ENCODE assay signal across 29 cellular contexts in the genomic region with DNA sequence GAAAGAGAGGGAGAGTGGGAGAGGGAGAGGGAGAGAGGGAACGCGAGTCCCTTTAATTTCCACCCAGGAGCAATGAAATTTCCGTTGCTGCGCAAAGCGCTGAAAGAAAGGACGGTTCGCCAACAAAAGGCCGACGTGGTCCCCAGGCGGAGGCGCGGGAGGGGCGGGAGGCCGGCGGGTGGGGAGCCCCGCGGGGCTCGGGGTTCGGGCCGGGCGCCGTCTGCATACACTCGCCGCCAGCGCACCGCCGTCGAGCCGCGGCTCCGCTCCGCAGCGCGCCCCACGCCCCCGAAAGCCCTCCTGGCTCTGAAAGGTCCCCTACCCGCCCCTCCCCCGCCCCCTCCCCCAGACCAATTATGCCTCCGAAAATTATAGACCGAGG. TPM values are rescaled to one million over a fixed set of nuclear protein-coding genes. Genes with fewer than 3 reads are reported as not detected.
DNase-seq lines count a peak whose midpoint lies in the region; ATAC-seq and TF ChIP-seq lines count a peak whose summit lies in the region.
"Had no signal": no experiment of that assay in that cellular context is flagged by ENCODE, and none has a peak within 500 bp of the region (broad histone marks: within the 10 kb centered on the region; RNA-seq: fewer than 3 reads in every experiment).

FGF3 (minus strand) TSS at position 308 of the 382 bp plus-strand sequence. CDS start 483 bp downstream, outside the sequence.

- peaks cover 9% of the 10 kb centered on the region for H3K23me2 ChIP-seq in H9 (ENCODE audit: insufficient read length, low read depth, low read length, poor library complexity, severe bottlenecking)

- ATAC-seq in PC-3 (no peak), GM18870 (IDR thresholded peaks at IDR 0.05; ENCODE audit: unreplicated experiment) (no peak)
- ATAC-seq: activated naive CD8-positive, alpha-beta T cell treated with anti-CD3 and anti-CD28 coated beads, Interleukin-2, amount 50 U/mL, for 24 hours; CD8-positive, alpha-beta T cell; naive thymus-derived CD8-positive, alpha-beta T cell; right lobe of liver had no signal

- H3K27ac ChIP-seq in H9 (ENCODE audit: insufficient read length, low read depth, low read length) (no peak within 1 kb of the TSS), PC-3 (ENCODE audit: low read length) (no peak within 1 kb of the TSS), trophoblast cell (ENCODE audit: low read depth, low read length) (no peak within 1 kb of the TSS)
- H3K27ac ChIP-seq: GM23248, right lobe of liver, tibial artery had no signal

- H3K4me3 ChIP-seq in PC-3 (ENCODE audit: low read length) = peak within 1 kb of the TSS; percentile 65
- peak within 1 kb of the TSS; percentile 43 for H3K4me3 ChIP-seq in iPS-15b (ENCODE audit: low read depth, low read length)
- H3K4me3 ChIP-seq in trophoblast cell (ENCODE audit: low read depth, low read length) = no peak within 1 kb of the TSS
- H3K4me3 ChIP-seq: GM23248, right lobe of liver had no signal

- no peaks in the 10 kb centered on the region for H3K79me2 ChIP-seq in H9 (ENCODE audit: insufficient read depth, low read length)
- H3K79me2 ChIP-seq in PC-3 (ENCODE audit: low read length) = no peaks in the 10 kb centered on the region
- H3K79me2 ChIP-seq in trophoblast cell (ENCODE audit: control insufficient read depth, insufficient read depth, low read length, poor library complexity) = no peaks in the 10 kb centered on the region

- H2AFZ ChIP-seq in H9 (ENCODE audit: low read length) = no peak within 1 kb of the TSS
- H2AFZ ChIP-seq in PC-3 (ENCODE audit: low read length) = peak within 1 kb of the TSS; percentile 79; the same call in 1 of the 2 replicates
- no peak within 1 kb of the TSS for H2AFZ ChIP-seq in trophoblast cell (ENCODE audit: insufficient read depth, low read length, poor library complexity)
- H2AFZ ChIP-seq: GM23248 had no signal

- no peak within 1 kb of the TSS for H2BK20ac ChIP-seq in H9 (ENCODE audit: low read depth, low read length, poor library complexity, severe bottlenecking)

- CTCF ChIA-PET in PC-3 (lab: Charles Lee) = no interaction called here

- H3K36me3 ChIP-seq in PC-3 (ENCODE audit: low read depth, low read length) (no peaks in the 10 kb centered on the region), iPS-15b (ENCODE audit: control insufficient read depth, insufficient read depth, low read length) (no peaks in the 10 kb centered on the region), trophoblast cell (ENCODE audit: control insufficient read depth in 1 of 2, insufficient read depth in 2 of 2, low read length in 2 of 2) (no peaks in the 10 kb centered on the region)
- H3K36me3 ChIP-seq: right lobe of liver, tibial artery had no signal

- no peak within 1 kb of the TSS for H3T11ph ChIP-seq in H9 (ENCODE audit: low read length)

- no peaks in the 10 kb centered on the region for H3K36me3 Mint-ChIP-seq in H9 (ENCODE audit: insufficient read depth in 1 of 3, low read depth in 3 of 3)
- H3K36me3 Mint-ChIP-seq: CD8-positive, alpha-beta T cell; mesothelial cell of epicardium; naive thymus-derived CD8-positive, alpha-beta T cell had no signal

- H3K79me1 ChIP-seq in H9 (ENCODE audit: insufficient read depth, low read depth, low read length, poor library complexity, severe bottlenecking) (no peaks in the 10 kb centered on the region), trophoblast cell (ENCODE audit: low read length) (no peaks in the 10 kb centered on the region)

- H2AK5ac ChIP-seq in H9 (ENCODE audit: insufficient read length, low read length) = no peak within 1 kb of the TSS
- H2AK5ac ChIP-seq in trophoblast cell (ENCODE audit: low read length) = no peak within 1 kb of the TSS

- POLR2A ChIA-PET in PC-3 (lab: Charles Lee; ENCODE audit: unreplicated experiment) = interaction anchor here (0.8 kb wide), 1 partner anchor 10 kb away, joined by 3 read pairs; no protein-coding TSS in a partner anchor

- H3K27me3 Mint-ChIP-seq in H9 (ENCODE audit: low read depth) = peaks cover 99% of the 10 kb centered on the region

- H3K27me3 ChIP-seq in H9 (ENCODE audit: insufficient read depth, low read length) (peaks cover 60% of the 10 kb centered on the region), PC-3 (ENCODE audit: low read length) (peaks cover 60% of the 10 kb centered on the region), iPS-15b (ENCODE audit: control insufficient read depth, insufficient read depth, low read length) (peaks cover 82% of the 10 kb centered on the region), trophoblast cell (ENCODE audit: insufficient read depth, low read length) (peaks cover 60% of the 10 kb centered on the region)

- H4K8ac ChIP-seq in H9 (replicated peaks; ENCODE audit: insufficient read length, low read depth, low read length) = no peak within 1 kb of the TSS
- H4K8ac ChIP-seq in trophoblast cell (ENCODE audit: low read depth, low read length) = no peak within 1 kb of the TSS

- H3K56ac ChIP-seq in H9 (ENCODE audit: insufficient read length, low read depth, low read length) = no peak within 1 kb of the TSS

- no TSS peak for BruUV-seq in PC-3 (replicated peaks; lab: Mats Ljungman, UMichigan)

- H2BK5ac ChIP-seq in H9 (ENCODE audit: insufficient read length, low read length) (no peak within 1 kb of the TSS), trophoblast cell (ENCODE audit: low read depth, low read length, poor library complexity) (no peak within 1 kb of the TSS)

- no CpG with 5 or more reads among the region's 40 CpGs for WGBS in H9 (ENCODE audit: extremely low coverage, insufficient read length, low lambda C conversion rate)
- WGBS in trophoblast cell (ENCODE audit: extremely low coverage, insufficient coverage, insufficient read length) = no CpG with 5 or more reads among the region's 40 CpGs

- peak within 1 kb of the TSS; percentile 15 to 71; a peak in 3 of 5 replicates for H3K4me3 Mint-ChIP-seq in H9
- H3K4me3 Mint-ChIP-seq: activated CD4-positive, alpha-beta memory T cell treated with anti-CD3 and anti-CD28 coated beads, Interleukin-2, amount 10 ng/mL, durations not matched to agents 7 days and 5 days; activated naive CD8-positive, alpha-beta T cell treated with anti-CD3 and anti-CD28 coated beads, Interleukin-2, amount 50 U/mL, for 24 hours; CD8-positive, alpha-beta T cell; immature natural killer cell; mesothelial cell of epicardium; naive thymus-derived CD8-positive, alpha-beta T cell; stimulated activated naive CD8-positive, alpha-beta T cell treated with anti-CD3 and anti-CD28 coated beads, Interleukin-15, Interleukin-2, amounts not matched to agents 100 ng/mL and 50 ng/mL, for 24 hours had no signal

- intact Hi-C loops in PC-3 (cut with micrococcal nuclease) = no loop called here

- no peak for DNase-seq in H9
- no peak for DNase-seq in PC-3
- no peak for DNase-seq in trophoblast cell
- no peak for DNase-seq in NCI-H2081 treated with DMSO at 0.1 percent for 48 hours (lab: John Stamatoyannopoulos, UW)
- DNase-seq in stimulated activated naive CD4-positive, alpha-beta T cell (lab: John Stamatoyannopoulos, UW) = no peak
- DNase-seq: activated CD4-positive, alpha-beta memory T cell treated with anti-CD3 and anti-CD28 coated beads, Interleukin-2, amount 10 ng/mL, durations not matched to agents 7 days and 5 days; activated effector memory CD4-positive, alpha-beta T cell treated with anti-CD3 and anti-CD28 coated beads, Interleukin-2, amount 50 U/mL, for 16 hours; activated naive CD8-positive, alpha-beta T cell treated with anti-CD3 and anti-CD28 coated beads, Interleukin-2, amount 50 U/mL, for 24 hours; CD8-positive, alpha-beta T cell; DMS53; effector CD4-positive, alpha-beta T cell; GF-D8; GM23248; immature natural killer cell; NCI-H1048; NCI-H187 treated with DMSO at 0.1 percent for 48 hours; NCI-H226; NCI-H774; right lobe of liver; stimulated activated CD4-positive, alpha-beta T cell treated with anti-CD3 and anti-CD28 coated beads, Interleukin-4, amount 100 ng/mL, for 4 hours; tibial artery had no signal

- H3K4me2 ChIP-seq in H9 (ENCODE audit: insufficient read depth, insufficient read length, low read length) (peak within 1 kb of the TSS; percentile 45), PC-3 (ENCODE audit: low read length) (peak within 1 kb of the TSS; percentile 94), trophoblast cell (ENCODE audit: low read length) (peak within 1 kb of the TSS; percentile 76)

- no peak within 1 kb of the TSS; a peak in 1 of 7 replicates for H3K27ac Mint-ChIP-seq in H9
- H3K27ac Mint-ChIP-seq: activated CD4-positive, alpha-beta memory T cell treated with anti-CD3 and anti-CD28 coated beads, Interleukin-2, amount 10 ng/mL, durations not matched to agents 7 days and 5 days; activated naive CD8-positive, alpha-beta T cell treated with anti-CD3 and anti-CD28 coated beads, Interleukin-2, amount 50 U/mL, for 24 hours; CD8-positive, alpha-beta T cell; immature natural killer cell; mesothelial cell of epicardium; naive thymus-derived CD8-positive, alpha-beta T cell; stimulated activated naive CD8-positive, alpha-beta T cell treated with anti-CD3 and anti-CD28 coated beads, Interleukin-15, Interleukin-2, amounts not matched to agents 100 ng/mL and 50 ng/mL, for 24 hours had no signal

- H4K91ac ChIP-seq in H9 (ENCODE audit: insufficient read length, low read depth, low read length) (no peak within 1 kb of the TSS), trophoblast cell (ENCODE audit: low read depth, low read length) (no peak within 1 kb of the TSS)

- H3K4me1 ChIP-seq in H9 (ENCODE audit: insufficient read depth, low read length) (no peaks in the 10 kb centered on the region), PC-3 (ENCODE audit: insufficient read depth, low read length) (peaks cover 13% of the 10 kb centered on the region; the same call in 1 of the 2 replicates), iPS-15b (ENCODE audit: control insufficient read depth, insufficient read depth, low read length) (no peaks in the 10 kb centered on the region), trophoblast cell (ENCODE audit: control insufficient read depth in 1 of 2, insufficient read depth in 2 of 2, low read length in 2 of 2) (peaks cover 7 to 18% of the 10 kb centered on the region in 2 experiments)
- H3K4me1 ChIP-seq: right lobe of liver had no signal

- TF ChIP-seq CTCF in H9 (conservative IDR thresholded peaks at IDR 0.05) (no peak), PC-3 (conservative IDR thresholded peaks at IDR 0.05; ENCODE audit: low read depth, low read length) (no peak)

- no peak within 1 kb of the TSS for H3K4ac ChIP-seq in H9 (ENCODE audit: low read depth, low read length)
- H3K4ac ChIP-seq in trophoblast cell (ENCODE audit: low read depth, low read length) = no peak within 1 kb of the TSS

- H2BK120ac ChIP-seq in H9 (ENCODE audit: low read depth, low read length, poor library complexity, severe bottlenecking) (no peak within 1 kb of the TSS), trophoblast cell (ENCODE audit: insufficient read depth, low read length, poor library complexity) (no peak within 1 kb of the TSS)

- H4K5ac ChIP-seq in H9 (ENCODE audit: insufficient read length, low read depth, low read length) = no peak within 1 kb of the TSS

- peaks cover 0 to 2% of the 10 kb centered on the region in 2 experiments; a peak in 3 of 5 replicates for H3K9me3 Mint-ChIP-seq in H9
- H3K9me3 Mint-ChIP-seq: activated CD4-positive, alpha-beta memory T cell treated with anti-CD3 and anti-CD28 coated beads, Interleukin-2, amount 10 ng/mL, durations not matched to agents 7 days and 5 days; activated naive CD8-positive, alpha-beta T cell treated with anti-CD3 and anti-CD28 coated beads, Interleukin-2, amount 50 U/mL, for 24 hours; CD8-positive, alpha-beta T cell; immature natural killer cell; mesothelial cell of epicardium; stimulated activated naive CD8-positive, alpha-beta T cell treated with anti-CD3 and anti-CD28 coated beads, Interleukin-15, Interleukin-2, amounts not matched to agents 100 ng/mL and 50 ng/mL, for 24 hours had no signal

- H2BK12ac ChIP-seq in H9 (ENCODE audit: insufficient read length, low read depth, low read length) (no peak within 1 kb of the TSS), trophoblast cell (ENCODE audit: low read length) (no peak within 1 kb of the TSS)

- H3K14ac ChIP-seq in H9 (ENCODE audit: insufficient read depth, low read length) (no peak within 1 kb of the TSS; the same call in 1 of the 2 replicates), trophoblast cell (ENCODE audit: low read length) (no peak within 1 kb of the TSS)

- no peak within 1 kb of the TSS for H3K23ac ChIP-seq in H9 (ENCODE audit: insufficient read length, low read depth, low read length)
- H3K23ac ChIP-seq in trophoblast cell (ENCODE audit: low read length) = no peak within 1 kb of the TSS

- H3K4me1 Mint-ChIP-seq in H9 = peaks cover 6 to 11% of the 10 kb centered on the region in 2 experiments
- H3K4me1 Mint-ChIP-seq: activated CD4-positive, alpha-beta memory T cell treated with anti-CD3 and anti-CD28 coated beads, Interleukin-2, amount 10 ng/mL, durations not matched to agents 7 days and 5 days; activated naive CD8-positive, alpha-beta T cell treated with anti-CD3 and anti-CD28 coated beads, Interleukin-2, amount 50 U/mL, for 24 hours; immature natural killer cell; mesothelial cell of epicardium had no signal

- no peaks in the 10 kb centered on the region for H3K9me2 ChIP-seq in PC-3 (replicated peaks; ENCODE audit: low read length)

- H3K18ac ChIP-seq in H9 (ENCODE audit: insufficient read length, low read depth, low read length) (no peak within 1 kb of the TSS), trophoblast cell (ENCODE audit: low read length) (no peak within 1 kb of the TSS)

- H2BK15ac ChIP-seq in H9 (ENCODE audit: low read depth, low read length) = no peak within 1 kb of the TSS

- H3K9me3 ChIP-seq in H9 (ENCODE audit: control insufficient read depth, low read depth, low read length) = no peaks in the 10 kb centered on the region
- no peaks in the 10 kb centered on the region for H3K9me3 ChIP-seq in PC-3 (ENCODE audit: low read length)
- no peaks in the 10 kb centered on the region for H3K9me3 ChIP-seq in iPS-15b (ENCODE audit: control insufficient read depth, insufficient read depth, low read length)
- H3K9me3 ChIP-seq in trophoblast cell (ENCODE audit: insufficient read depth, low read depth, low read length) = peaks cover 15% of the 10 kb centered on the region
- H3K9me3 ChIP-seq: right lobe of liver, tibial artery had no signal

- no peaks in the 10 kb centered on the region for H3F3A ChIP-seq in PC-3 (ENCODE audit: low read length, unreplicated experiment)

- H4K20me1 ChIP-seq in H9 (ENCODE audit: control insufficient read depth, insufficient read depth, insufficient read length) (no peaks in the 10 kb centered on the region), PC-3 (ENCODE audit: low read length) (no peaks in the 10 kb centered on the region)

- no peak within 1 kb of the TSS for H4K12ac ChIP-seq in trophoblast cell (ENCODE audit: low read depth, low read length)

- no peak within 1 kb of the TSS for H3K9ac ChIP-seq in H9 (ENCODE audit: extremely low read depth, insufficient read length, low read length)
- H3K9ac ChIP-seq in PC-3 (ENCODE audit: low read length) = no peak within 1 kb of the TSS
- no peak within 1 kb of the TSS for H3K9ac ChIP-seq in iPS-15b (ENCODE audit: low read depth, low read length)
- no peak within 1 kb of the TSS for H3K9ac ChIP-seq in trophoblast cell (ENCODE audit: low read length)
- H3K9ac ChIP-seq: GM23248 had no signal

RNA-seq across cellular contexts. Expression of gene FGF3, which starts in this region (rescaled TPM):
- total RNA-seq in H9 (2021) (not detected in 2 replicates), PC-3 (2014; rRNA removed) (not detected in 2 replicates)
- not detected in 2 replicates for polyA plus RNA-seq in trophoblast cell (2013)
- total RNA-seq: activated CD4-positive, alpha-beta memory T cell treated with anti-CD3 and anti-CD28 coated beads, Interleukin-2, amount 10 ng/mL, durations not matched to agents 7 days and 5 days; CD8-positive, alpha-beta T cell; chondrocyte; epithelial cell of proximal tubule; GM23248; mesothelial cell of epicardium; naive thymus-derived CD8-positive, alpha-beta T cell; posterior vena cava; right lobe of liver had no signal
- polyA plus RNA-seq: GM23248; immature natural killer cell; naive thymus-derived CD8-positive, alpha-beta T cell had no signal
